In genomic region chr19:12496480-12496879, GRCh38 we compare ENCODE assay signal across 19 cellular contexts. TPM values are rescaled to one million over a fixed set of nuclear protein-coding genes. Genes with fewer than 3 reads are reported as not detected.
A peak's percentile ranks its signal among the peaks of the same experiment; 100 is the strongest.
DNase-seq lines count a peak whose midpoint lies in the region; ATAC-seq, FAIRE-seq and TF ChIP-seq lines count a peak whose summit lies in the region.
"Had no signal": no experiment of that assay in that cellular context is flagged by ENCODE, and none has a peak within 500 bp of the region (broad histone marks: within the 10 kb centered on the region; RNA-seq: fewer than 3 reads in every experiment).

No MANE protein-coding gene starts in this region.

- in situ Hi-C loops in HepG2 (cut with HindIII; ENCODE audit: extremely low pct_ligation_motif_present, low pct_unique_long_range_greater_than_20kb) = no loop called here
- in situ Hi-C loops in GM13977 (cut with MboI; ENCODE audit: low pct_unique_long_range_greater_than_20kb, low sequenced_read_pairs, unreplicated experiment) = no loop called here

- TF ChIP-seq EP300 in HepG2 (IDR thresholded peaks at IDR 0.05; ENCODE audit: low read depth in 2 of 2, low read length in 2 of 2) (no peak), HepG2 (CRISPR knock-in tag; IDR thresholded peaks at IDR 0.05; ENCODE audit: borderline replicate concordance) (no peak)

- peaks cover 2% of the 10 kb centered on the region for H3K36me3 Mint-ChIP-seq in activated CD8-positive, alpha-beta T cell treated with anti-CD3 and anti-CD28 coated beads for 36 hours (ENCODE audit: low read depth)
- no peaks in the 10 kb centered on the region for H3K36me3 Mint-ChIP-seq in immature natural killer cell
- H3K36me3 Mint-ChIP-seq in type B pancreatic cell = no peaks in the 10 kb centered on the region

- peaks cover 6% of the 10 kb centered on the region for H3K9me3 Mint-ChIP-seq in activated CD8-positive, alpha-beta T cell treated with anti-CD3 and anti-CD28 coated beads for 36 hours
- peaks cover 0 to 5% (median 0%) of the 10 kb centered on the region in 6 donors for H3K9me3 Mint-ChIP-seq in immature natural killer cell
- no peaks in the 10 kb centered on the region for H3K9me3 Mint-ChIP-seq in type B pancreatic cell

- H3K27ac Mint-ChIP-seq in activated CD8-positive, alpha-beta T cell treated with anti-CD3 and anti-CD28 coated beads for 36 hours = no peak overlapping the region
- H3K27ac Mint-ChIP-seq in immature natural killer cell = peak overlapping the region in 1 of 6 donors; percentile 53
- no peak overlapping the region for H3K27ac Mint-ChIP-seq in type B pancreatic cell

- H3K9me3 ChIP-seq in HepG2 (ENCODE audit: low read length) = no peaks in the 10 kb centered on the region
- H3K9me3 ChIP-seq in right lobe of liver = no peaks in the 10 kb centered on the region
- H3K9me3 ChIP-seq: left lung had no signal

- H3K27me3 Mint-ChIP-seq in activated CD8-positive, alpha-beta T cell treated with anti-CD3 and anti-CD28 coated beads for 36 hours = no peaks in the 10 kb centered on the region
- H3K27me3 Mint-ChIP-seq in immature natural killer cell (ENCODE audit: low read depth in 3 of 3) (peaks cover 0 to 12% (median 2%) of the 10 kb centered on the region in 3 donors), type B pancreatic cell (no peaks in the 10 kb centered on the region)

- peaks cover 21% of the 10 kb centered on the region for H3K4me1 Mint-ChIP-seq in activated CD8-positive, alpha-beta T cell treated with anti-CD3 and anti-CD28 coated beads for 36 hours (ENCODE audit: low read depth)
- peaks cover 15 to 20% of the 10 kb centered on the region in 2 donors for H3K4me1 Mint-ChIP-seq in immature natural killer cell
- peaks cover 8% of the 10 kb centered on the region for H3K4me1 Mint-ChIP-seq in type B pancreatic cell (ENCODE audit: unreplicated experiment)

- CTCF ChIA-PET in HepG2 (lab: Yijun Ruan, JAX; ENCODE audit: low intra/inter-chr PET ratio, low total read pairs) = no interaction called here
- CTCF ChIA-PET in activated CD8-positive, alpha-beta T cell treated with anti-CD3 and anti-CD28 coated beads for 36 hours (lab: Charles Lee) = interaction anchor here (0.7 to 2.1 kb wide), 3 partner anchors 9 to 406 kb away, joined by 3 to 5 read pairs (median 4); no protein-coding TSS in a partner anchor

- H3K36me3 ChIP-seq in HepG2 (replicated peaks in 1 of 2; ENCODE audit: control insufficient read depth in 1 of 2, insufficient read depth in 2 of 2, low read length in 2 of 2) (no peaks in the 10 kb centered on the region), right lobe of liver (no peaks in the 10 kb centered on the region)
- H3K36me3 ChIP-seq: left lung, spleen had no signal

- TF ChIP-seq CTCF in HepG2 (CRISPR knock-in tag; IDR thresholded peaks at IDR 0.05) (no peak), right lobe of liver (IDR thresholded peaks at IDR 0.05) (no peak), type B pancreatic cell (conservative IDR thresholded peaks at IDR 0.05) (no peak), GM13977 (IDR thresholded peaks at IDR 0.05; ENCODE audit: extremely low read depth, insufficient read depth, missing control alignments) (no peak)
- no peak for TF ChIP-seq CTCF in activated CD8-positive, alpha-beta T cell treated with anti-CD3 and anti-CD28 coated beads for 36 hours (IDR thresholded peaks at IDR 0.05)

- no TSS peak for BruUV-seq in HepG2 (replicated peaks; lab: Mats Ljungman, UMichigan)

- FAIRE-seq in HepG2 (lab: Jason Lieb, UNC) = no peak

- intact Hi-C loops in HepG2 (cut with micrococcal nuclease; ENCODE audit: unreplicated experiment) (loop anchor here (5.0 kb wide), 1 partner anchor 204 kb away; the partner anchor contains the start of gene ZNF44), right lobe of liver (cut with DNase I) (no loop called here)
- intact Hi-C loops in activated CD8-positive, alpha-beta T cell treated with anti-CD3 and anti-CD28 coated beads for 36 hours (cut with micrococcal nuclease) = no loop called here

- H3K9ac ChIP-seq in HepG2 (ENCODE audit: insufficient read depth, low read depth, low read length) = peak overlapping the region; percentile 25; the same call in 1 of the 2 replicates

- WGBS in HepG2 (ENCODE audit: low lambda C conversion rate) = 81% methylated on average over 6 of the region's 6 CpGs
- WGBS in right lobe of liver (ENCODE audit: insufficient coverage, low coverage, low lambda C conversion rate, missing lambda C conversion rate) = 56% methylated on average over 1 of the region's 6 CpGs

- TF ChIP-seq POLR2A in HepG2 (IDR thresholded peaks at IDR 0.05; ENCODE audit: insufficient read depth in 1 of 2, low read depth in 2 of 2, low read length in 2 of 2) = no peak
- no peak for TF ChIP-seq POLR2A in right lobe of liver (IDR thresholded peaks at IDR 0.05)

- H4K20me1 ChIP-seq in HepG2 (ENCODE audit: insufficient read depth, low read length) = no peaks in the 10 kb centered on the region

- H3K27ac ChIP-seq in HepG2 (ENCODE audit: extremely low read length, insufficient read depth, low read length) (peak overlapping the region; percentile 54), right lobe of liver (no peak overlapping the region)

- TF ChIP-seq RAD21 in HepG2 (CRISPR knock-in tag; IDR thresholded peaks at IDR 0.05) = no peak

- H3K4me1 ChIP-seq in HepG2 (ENCODE audit: insufficient read depth, low read length) (peaks cover 29% of the 10 kb centered on the region), right lobe of liver (no peaks in the 10 kb centered on the region)

- ATAC-seq in HepG2 (no peak), right lobe of liver (no peak), HG03469 (IDR thresholded peaks at IDR 0.05; ENCODE audit: unreplicated experiment) (no peak), HG03095 (IDR thresholded peaks at IDR 0.05; ENCODE audit: unreplicated experiment) (no peak)
- no peak for ATAC-seq in activated CD8-positive, alpha-beta T cell treated with anti-CD3 and anti-CD28 coated beads for 36 hours
- ATAC-seq: left lung had no signal

- no peaks in the 10 kb centered on the region; a peak in 1 of 5 replicates for H3K27me3 ChIP-seq in HepG2 (ENCODE audit: control insufficient read depth in 1 of 2, insufficient read depth in 2 of 2, low read length in 2 of 2)
- H3K27me3 ChIP-seq in right lobe of liver = no peaks in the 10 kb centered on the region
- H3K27me3 ChIP-seq: left lung, spleen had no signal

- POLR2A ChIA-PET in HepG2 (lab: Yijun Ruan, JAX) = interaction anchor here (0.7 to 3.2 kb wide), 11 partner anchors 12 to 333 kb away, joined by 3 to 62 read pairs (median 4); partner anchors contain the start of genes ZNF136, ZNF443, ZNF490 and ZNF563
- POLR2A ChIA-PET in activated CD8-positive, alpha-beta T cell treated with anti-CD3 and anti-CD28 coated beads for 36 hours (lab: Charles Lee) = interaction anchor here (0.6 to 1.5 kb wide), 11 partner anchors 8 to 164 kb away, joined by 3 to 6 read pairs (median 4); partner anchors contain the start of genes ZNF442 and ZNF709

- H2AFZ ChIP-seq in HepG2 (ENCODE audit: low read length) = no peak overlapping the region

- H3K4me2 ChIP-seq in HepG2 (ENCODE audit: low read depth, low read length) = peak overlapping the region; percentile 91

- H3K4me3 ChIP-seq in HepG2 (replicated peaks in 1 of 3; ENCODE audit: insufficient read depth in 1 of 3, low read depth in 2 of 3, low read length in 3 of 3) (peak overlapping the region in 2 of 3 experiments; percentile 42 to 91; a peak in 3 of 6 replicates), right lobe of liver (no peak overlapping the region)

- H3K4me3 Mint-ChIP-seq in activated CD8-positive, alpha-beta T cell treated with anti-CD3 and anti-CD28 coated beads for 36 hours = peak overlapping the region; percentile 74
- H3K4me3 Mint-ChIP-seq in immature natural killer cell = peak overlapping the region; percentile 73 to 95 (median 83)
- H3K4me3 Mint-ChIP-seq in type B pancreatic cell = peak overlapping the region; percentile 95

- H3K79me2 ChIP-seq in HepG2 (ENCODE audit: insufficient read depth, low read length) = no peaks in the 10 kb centered on the region

- DNase-seq in HepG2 (ENCODE audit: low spot score) (no peak), right lobe of liver (no peak), immature natural killer cell (no peak), type B pancreatic cell (ENCODE audit: extremely low spot score, unreplicated experiment) (no peak), GM13977 (ENCODE audit: low spot score) (no peak)
- DNase-seq in activated CD8-positive, alpha-beta T cell treated with anti-CD3 and anti-CD28 coated beads for 36 hours = no peak
- DNase-seq: activated gamma-delta T cell; DMS153; effector CD4-positive, alpha-beta T cell; GDM1; left lung; midbrain; NCI-H524 treated with DMSO at 0.1 percent for 48 hours; spleen; stimulated activated CD4-positive, alpha-beta T cell treated with anti-CD3 and anti-CD28 coated beads, Interleukin-4, amount 100 ng/mL, for 4 hours; substantia nigra; T-helper 9 cell had no signal

RNA-seq across cellular contexts. Expression of gene ZNF709, which starts 11.9 kb away (rescaled TPM):
- total RNA-seq in HepG2 (2016; rRNA removed; fragmentation: Illumina TruSeq; extraction: Trizol) = 3.9 and 4.7 TPM in 2 replicates
- 0.61 and 0.79 TPM in 2 replicates for total RNA-seq in HepG2 (2016; cell fraction: cytosol; rRNA removed; fragmentation: Illumina TruSeq; extraction: Trizol; ENCODE audit: low read depth)
- total RNA-seq in HepG2 (2016; cell fraction: insoluble cytoplasmic fraction; rRNA removed; fragmentation: Illumina TruSeq; extraction: Trizol) = 3.7 and 4.7 TPM in 2 replicates
- 1.3 and 1.5 TPM in 2 replicates for total RNA-seq in HepG2 (2016; cell fraction: membrane; rRNA removed; fragmentation: Illumina TruSeq; extraction: Trizol)
- 2.9 and 3.6 TPM in 2 replicates for total RNA-seq in HepG2 (2016; cell fraction: nucleus; rRNA removed; fragmentation: Illumina TruSeq; extraction: Trizol)
- polyA plus RNA-seq in HepG2 (2011; rRNA removed) = 1.0 and 1.5 TPM in 2 replicates
- polyA plus RNA-seq in HepG2 (2011; cell fraction: cytosol; rRNA removed) = 0.43 and 0.69 TPM in 2 replicates
- 1.2 and 1.3 TPM in 2 replicates for polyA plus RNA-seq in HepG2 (2011; cell fraction: nucleus; rRNA removed)
- polyA plus RNA-seq in HepG2 (2012) = 0.68 and 1.7 TPM in 2 replicates
- polyA plus RNA-seq in HepG2 (2016; cell fraction: cytosol; fragmentation: Illumina TruSeq; extraction: Trizol; ENCODE audit: low read depth) = 0.11 and 0.15 TPM in 2 replicates
- 1.2 and 1.4 TPM in 2 replicates for polyA plus RNA-seq in HepG2 (2016; cell fraction: insoluble cytoplasmic fraction; fragmentation: Illumina TruSeq; extraction: Trizol; ENCODE audit: low read depth)
- 0.33 and 0.42 TPM in 2 replicates for polyA plus RNA-seq in HepG2 (2016; cell fraction: membrane; fragmentation: Illumina TruSeq; extraction: Trizol; ENCODE audit: low read depth)
- polyA plus RNA-seq in HepG2 (2016; cell fraction: nucleus; fragmentation: Illumina TruSeq; extraction: Trizol; ENCODE audit: insufficient read depth, low read depth) = 2.4 and 3.6 TPM in 2 replicates
- 2.2 TPM in 1 of 2 replicates, not detected in the other for polyA minus RNA-seq in HepG2 (2011; rRNA and poly(A)+ RNA removed; ENCODE audit: low replicate concordance)
- polyA minus RNA-seq in HepG2 (2011; cell fraction: cytosol; rRNA and poly(A)+ RNA removed) = 1.8 and 2.0 TPM in 2 replicates
- polyA minus RNA-seq in HepG2 (2011; cell fraction: nucleus; rRNA and poly(A)+ RNA removed) = 6.6 and 6.8 TPM in 2 replicates
- under 1 TPM in 5 of 6 experiments, not detected in 1; 0.22 to 0.97 (median 0.49) TPM for total RNA-seq in right lobe of liver
- 1 to 10 TPM; 1.5 to 1.6 TPM for total RNA-seq in activated CD8-positive, alpha-beta T cell treated with anti-CD3 and anti-CD28 coated beads for 36 hours
- polyA plus RNA-seq in immature natural killer cell = 1 to 10 TPM; 1.1 to 2.6 (median 2.3) TPM
- 3.6 and 5.6 TPM in 2 replicates for total RNA-seq in type B pancreatic cell (ENCODE audit: low replicate concordance)

RNA-seq across cellular contexts. Expression of gene ZNF564, which starts 54.8 kb away (rescaled TPM):
- total RNA-seq in HepG2 (2016; rRNA removed; fragmentation: Illumina TruSeq; extraction: Trizol) = 11.1 and 11.2 TPM in 2 replicates
- 3.9 and 4.9 TPM in 2 replicates for total RNA-seq in HepG2 (2016; cell fraction: cytosol; rRNA removed; fragmentation: Illumina TruSeq; extraction: Trizol; ENCODE audit: low read depth)
- total RNA-seq in HepG2 (2016; cell fraction: insoluble cytoplasmic fraction; rRNA removed; fragmentation: Illumina TruSeq; extraction: Trizol) = 10.7 and 11.9 TPM in 2 replicates
- total RNA-seq in HepG2 (2016; cell fraction: membrane; rRNA removed; fragmentation: Illumina TruSeq; extraction: Trizol) = 9.1 and 10.5 TPM in 2 replicates
- total RNA-seq in HepG2 (2016; cell fraction: nucleus; rRNA removed; fragmentation: Illumina TruSeq; extraction: Trizol) = 11.9 and 13.6 TPM in 2 replicates
- polyA plus RNA-seq in HepG2 (2011; rRNA removed) = 2.3 and 2.4 TPM in 2 replicates
- polyA plus RNA-seq in HepG2 (2011; cell fraction: cytosol; rRNA removed) = 0.63 and 1.2 TPM in 2 replicates
- polyA plus RNA-seq in HepG2 (2011; cell fraction: nucleus; rRNA removed) = 3.5 and 5.1 TPM in 2 replicates
- 3.5 and 4.8 TPM in 2 replicates for polyA plus RNA-seq in HepG2 (2012)
- polyA plus RNA-seq in HepG2 (2016; cell fraction: cytosol; fragmentation: Illumina TruSeq; extraction: Trizol; ENCODE audit: low read depth) = 0.22 and 0.41 TPM in 2 replicates
- 4.3 and 4.4 TPM in 2 replicates for polyA plus RNA-seq in HepG2 (2016; cell fraction: insoluble cytoplasmic fraction; fragmentation: Illumina TruSeq; extraction: Trizol; ENCODE audit: low read depth)
- polyA plus RNA-seq in HepG2 (2016; cell fraction: membrane; fragmentation: Illumina TruSeq; extraction: Trizol; ENCODE audit: low read depth) = 0.81 and 0.84 TPM in 2 replicates
- polyA plus RNA-seq in HepG2 (2016; cell fraction: nucleus; fragmentation: Illumina TruSeq; extraction: Trizol; ENCODE audit: insufficient read depth, low read depth) = 4.3 and 4.6 TPM in 2 replicates
- 2.2 and 4.0 TPM in 2 replicates for polyA minus RNA-seq in HepG2 (2011; rRNA and poly(A)+ RNA removed; ENCODE audit: low replicate concordance)
- polyA minus RNA-seq in HepG2 (2011; cell fraction: cytosol; rRNA and poly(A)+ RNA removed) = 4.5 and 4.7 TPM in 2 replicates
- polyA minus RNA-seq in HepG2 (2011; cell fraction: nucleus; rRNA and poly(A)+ RNA removed) = 23.4 and 24.8 TPM in 2 replicates
- total RNA-seq in right lobe of liver = 1 to 10 TPM; 3.1 to 8.1 (median 5.3) TPM
- total RNA-seq in activated CD8-positive, alpha-beta T cell treated with anti-CD3 and anti-CD28 coated beads for 36 hours = 1 to 10 TPM; 6.2 to 7.4 TPM
- polyA plus RNA-seq in immature natural killer cell = 10 to 100 TPM; 14.0 to 22.6 (median 16.2) TPM
- 11.0 and 14.5 TPM in 2 replicates for total RNA-seq in type B pancreatic cell (ENCODE audit: low replicate concordance)

RNA-seq across cellular contexts. Expression of gene ZNF443, which starts 55.7 kb away (rescaled TPM):
- total RNA-seq in HepG2 (2016; rRNA removed; fragmentation: Illumina TruSeq; extraction: Trizol) (19.0 and 24.2 TPM in 2 replicates), right lobe of liver (1 to 10 TPM in 5 of 6 experiments, under 1 TPM in 1; 1.00 to 3.1 (median 2.8) TPM), type B pancreatic cell (ENCODE audit: low replicate concordance) (7.7 TPM in 2 replicates)
- total RNA-seq in HepG2 (2016; cell fraction: cytosol; rRNA removed; fragmentation: Illumina TruSeq; extraction: Trizol; ENCODE audit: low read depth) = 4.8 and 6.3 TPM in 2 replicates
- total RNA-seq in HepG2 (2016; cell fraction: insoluble cytoplasmic fraction; rRNA removed; fragmentation: Illumina TruSeq; extraction: Trizol) = 17.4 and 23.5 TPM in 2 replicates
- 9.2 and 13.1 TPM in 2 replicates for total RNA-seq in HepG2 (2016; cell fraction: membrane; rRNA removed; fragmentation: Illumina TruSeq; extraction: Trizol)
- 25.0 and 27.8 TPM in 2 replicates for total RNA-seq in HepG2 (2016; cell fraction: nucleus; rRNA removed; fragmentation: Illumina TruSeq; extraction: Trizol)
- polyA plus RNA-seq in HepG2 (2011; rRNA removed) (3.5 and 3.6 TPM in 2 replicates), immature natural killer cell (1 to 10 TPM in 2 of 3 donors, not detected in 1; 1.9 to 3.0 TPM)
- polyA plus RNA-seq in HepG2 (2011; cell fraction: cytosol; rRNA removed) = 1.0 and 1.7 TPM in 2 replicates
- polyA plus RNA-seq in HepG2 (2011; cell fraction: nucleus; rRNA removed) = 2.7 and 4.0 TPM in 2 replicates
- 3.4 and 5.1 TPM in 2 replicates for polyA plus RNA-seq in HepG2 (2012)
- polyA plus RNA-seq in HepG2 (2016; cell fraction: cytosol; fragmentation: Illumina TruSeq; extraction: Trizol; ENCODE audit: low read depth) = 0.33 and 0.42 TPM in 2 replicates
- 6.6 and 7.5 TPM in 2 replicates for polyA plus RNA-seq in HepG2 (2016; cell fraction: insoluble cytoplasmic fraction; fragmentation: Illumina TruSeq; extraction: Trizol; ENCODE audit: low read depth)
- 1.00 and 1.1 TPM in 2 replicates for polyA plus RNA-seq in HepG2 (2016; cell fraction: membrane; fragmentation: Illumina TruSeq; extraction: Trizol; ENCODE audit: low read depth)
- 10.6 and 10.7 TPM in 2 replicates for polyA plus RNA-seq in HepG2 (2016; cell fraction: nucleus; fragmentation: Illumina TruSeq; extraction: Trizol; ENCODE audit: insufficient read depth, low read depth)
- polyA minus RNA-seq in HepG2 (2011; rRNA and poly(A)+ RNA removed; ENCODE audit: low replicate concordance) = 0.87 and 3.0 TPM in 2 replicates
- 6.1 and 6.2 TPM in 2 replicates for polyA minus RNA-seq in HepG2 (2011; cell fraction: cytosol; rRNA and poly(A)+ RNA removed)
- 30.6 and 31.3 TPM in 2 replicates for polyA minus RNA-seq in HepG2 (2011; cell fraction: nucleus; rRNA and poly(A)+ RNA removed)
- 1 to 10 TPM; 3.1 to 3.2 TPM for total RNA-seq in activated CD8-positive, alpha-beta T cell treated with anti-CD3 and anti-CD28 coated beads for 36 hours

Comparison
In these comparisons a context has a peak if more than half of its experiments do, and no peak if none do; other contexts are left out.
1. H3K4me3 ChIP-seq: peak in HepG2 (2 of 3); none in right lobe of liver (0 of 3).
2. Peak in every context shown above with its lines, with median percentiles within 50 percentile points of each other: H3K4me3 Mint-ChIP-seq.